Comparison of ENCODE assay signal across 1 cellular context in genomic region chr5:33997331-33997983, GRCh38.
TF ChIP-seq lines count a peak whose summit lies in the region.

No MANE protein-coding gene starts in this region.

TF ChIP-seq in GM23338, 12 proteins besides CTCF, POLR2A, EP300 and RAD21 (continued from another document):
- TF ChIP-seq STAT1 (IDR thresholded peaks at IDR 0.05; ENCODE audit: unreplicated experiment), result no peak
- TF ChIP-seq EZH2 (IDR thresholded peaks at IDR 0.05; ENCODE audit: low read depth, unreplicated experiment), result no peak
- TF ChIP-seq ZNF462 (CRISPR knock-in tag; IDR thresholded peaks at IDR 0.05), result no peak
- no peak for TF ChIP-seq CREB1 (CRISPR knock-in tag; IDR thresholded peaks at IDR 0.05; ENCODE audit: low read depth)
- TF ChIP-seq NANOG (IDR thresholded peaks at IDR 0.05; ENCODE audit: borderline replicate concordance), result no peak
- TF ChIP-seq ETS1 (IDR thresholded peaks at IDR 0.05), result no peak
- TF ChIP-seq ZNF331 (CRISPR knock-in tag; IDR thresholded peaks at IDR 0.05; ENCODE audit: low read depth), result no peak
- no peak for TF ChIP-seq ZNF114 (CRISPR knock-in tag; IDR thresholded peaks at IDR 0.05)
- no peak for TF ChIP-seq JUNB (IDR thresholded peaks at IDR 0.05; ENCODE audit: unreplicated experiment)
